Comparison of ENCODE assay signal across 9 cellular contexts in the genomic region with DNA sequence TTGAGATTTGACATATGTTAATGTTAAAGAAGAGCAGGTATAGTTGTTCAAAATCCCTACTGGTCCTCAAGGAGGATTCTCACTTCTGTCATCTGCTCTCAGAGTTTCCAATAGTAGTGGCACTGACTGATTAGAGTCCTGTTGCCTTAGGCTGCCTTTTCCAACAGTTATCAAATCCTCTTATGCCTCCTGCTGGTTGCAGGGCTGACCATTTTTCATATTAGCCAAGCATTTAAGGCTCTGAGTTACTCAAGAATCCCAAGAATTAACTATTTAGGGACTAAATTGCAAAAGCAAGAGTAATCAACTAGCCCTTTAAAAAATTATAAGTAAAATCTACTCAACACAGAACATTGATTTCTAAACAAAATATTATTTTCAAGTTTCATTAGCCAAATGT.
DNase-seq lines count a peak whose midpoint lies in the region; ATAC-seq and TF ChIP-seq lines count a peak whose summit lies in the region.
"Had no signal": no experiment of that assay in that cellular context is flagged by ENCODE, and none has a peak within 500 bp of the region (broad histone marks: within the 10 kb centered on the region; RNA-seq: fewer than 3 reads in every experiment).

No MANE protein-coding gene starts in this region.

- H3K4me1 Mint-ChIP-seq in GM23338 (peaks cover 39% of the 10 kb centered on the region), chondrocyte (ENCODE audit: low read depth) (no peaks in the 10 kb centered on the region), osteocyte (ENCODE audit: unreplicated experiment) (no peaks in the 10 kb centered on the region)
- H3K4me1 Mint-ChIP-seq: T-helper 17 cell had no signal

- no peak overlapping the region for H3K27ac ChIP-seq in GM23338 (ENCODE audit: low read depth)

- peaks cover 43% of the 10 kb centered on the region for H3K4me1 ChIP-seq in GM23338 (ENCODE audit: insufficient read depth)

- TF ChIP-seq CTCF in GM23338 (conservative IDR thresholded peaks at IDR 0.05; ENCODE audit: low read depth in 2 of 2) (peak in 1 of 2 experiments; percentile 74; a peak in 3 of 4 replicates), chondrocyte (IDR thresholded peaks at IDR 0.05) (peak; percentile 25), osteocyte (IDR thresholded peaks at IDR 0.05) (peak; percentile 14), GM20000 (IDR thresholded peaks at IDR 0.05; ENCODE audit: extremely low read depth, missing control alignments) (no peak)

- no peaks in the 10 kb centered on the region for H4K20me1 ChIP-seq in GM23338 (replicated peaks; ENCODE audit: insufficient read depth)

- no peak overlapping the region for H3K27ac Mint-ChIP-seq in GM23338
- no peak overlapping the region for H3K27ac Mint-ChIP-seq in chondrocyte (ENCODE audit: unreplicated experiment)
- no peak overlapping the region for H3K27ac Mint-ChIP-seq in osteocyte (ENCODE audit: unreplicated experiment)
- H3K27ac Mint-ChIP-seq: T-helper 17 cell had no signal

- no peak overlapping the region for H3K4me2 ChIP-seq in GM23338

- H3K36me3 Mint-ChIP-seq in GM23338 (ENCODE audit: low read depth), result no peaks in the 10 kb centered on the region
- no peaks in the 10 kb centered on the region for H3K36me3 Mint-ChIP-seq in chondrocyte (ENCODE audit: low read depth)
- H3K36me3 Mint-ChIP-seq in osteocyte (ENCODE audit: unreplicated experiment), result no peaks in the 10 kb centered on the region

- no peaks in the 10 kb centered on the region for H3K79me2 ChIP-seq in GM23338 (replicated peaks; ENCODE audit: insufficient read depth)

- H3K36me3 ChIP-seq in GM23338 (ENCODE audit: insufficient read depth), result no peaks in the 10 kb centered on the region

- H3K4me3 Mint-ChIP-seq in GM23338 (no peak overlapping the region), chondrocyte (ENCODE audit: unreplicated experiment) (no peak overlapping the region), osteocyte (ENCODE audit: unreplicated experiment) (no peak overlapping the region)
- H3K4me3 Mint-ChIP-seq: T-helper 17 cell had no signal

- no peak overlapping the region for H3K4me3 ChIP-seq in GM23338

- no peaks in the 10 kb centered on the region for H3F3A ChIP-seq in GM23338 (replicated peaks; ENCODE audit: low read depth)

- H3K27me3 Mint-ChIP-seq in GM23338 (ENCODE audit: insufficient read depth, low read depth, poor library complexity) (no peaks in the 10 kb centered on the region), chondrocyte (ENCODE audit: low read depth) (peaks cover 13% of the 10 kb centered on the region), osteocyte (ENCODE audit: unreplicated experiment) (no peaks in the 10 kb centered on the region)
- H3K27me3 Mint-ChIP-seq: T-helper 17 cell had no signal

- no peaks in the 10 kb centered on the region for H3K9me3 Mint-ChIP-seq in GM23338
- H3K9me3 Mint-ChIP-seq in chondrocyte (ENCODE audit: low read depth), result no peaks in the 10 kb centered on the region
- no peaks in the 10 kb centered on the region for H3K9me3 Mint-ChIP-seq in osteocyte (ENCODE audit: unreplicated experiment)

- H2AFZ ChIP-seq in GM23338, result no peak overlapping the region

- H3K9me2 ChIP-seq in GM23338 (ENCODE audit: insufficient read depth), result no peaks in the 10 kb centered on the region

- H3K27me3 ChIP-seq in GM23338 (ENCODE audit: insufficient read depth), result no peaks in the 10 kb centered on the region

- no peak for ATAC-seq in GM23338
- ATAC-seq: left colon, T-helper 17 cell had no signal

- DNase-seq in GM23338 (ENCODE audit: low spot score), result peak; percentile 59
- peak; percentile 1 for DNase-seq in NCI-H146 treated with DMSO at 0.1 percent for 48 hours (lab: John Stamatoyannopoulos, UW; ENCODE audit: unreplicated experiment)
- no peak for DNase-seq in chondrocyte (ENCODE audit: low spot score)
- no peak for DNase-seq in osteocyte (ENCODE audit: extremely low spot score, unreplicated experiment)
- no peak for DNase-seq in GM20000 (ENCODE audit: low spot score)
- no peak for DNase-seq in T1000 (lab: John Stamatoyannopoulos, UW)
- DNase-seq in stimulated activated naive CD4-positive, alpha-beta T cell (lab: John Stamatoyannopoulos, UW), result no peak
- DNase-seq: left colon, T-helper 17 cell had no signal

TF ChIP-seq in GM23338, 12 proteins besides CTCF, POLR2A, EP300 and RAD21 (continues in another document):
- TF ChIP-seq JUNB (IDR thresholded peaks at IDR 0.05; ENCODE audit: unreplicated experiment), result no peak
- TF ChIP-seq CREB1 (CRISPR knock-in tag; IDR thresholded peaks at IDR 0.05; ENCODE audit: low read depth), result no peak
- no peak for TF ChIP-seq EZH2 (IDR thresholded peaks at IDR 0.05; ENCODE audit: low read depth, unreplicated experiment)
- TF ChIP-seq EZH2phosphoT487 (IDR thresholded peaks at IDR 0.05; ENCODE audit: unreplicated experiment), result no peak
- TF ChIP-seq STAT1 (IDR thresholded peaks at IDR 0.05; ENCODE audit: unreplicated experiment), result no peak
- TF ChIP-seq, protein P1, sequence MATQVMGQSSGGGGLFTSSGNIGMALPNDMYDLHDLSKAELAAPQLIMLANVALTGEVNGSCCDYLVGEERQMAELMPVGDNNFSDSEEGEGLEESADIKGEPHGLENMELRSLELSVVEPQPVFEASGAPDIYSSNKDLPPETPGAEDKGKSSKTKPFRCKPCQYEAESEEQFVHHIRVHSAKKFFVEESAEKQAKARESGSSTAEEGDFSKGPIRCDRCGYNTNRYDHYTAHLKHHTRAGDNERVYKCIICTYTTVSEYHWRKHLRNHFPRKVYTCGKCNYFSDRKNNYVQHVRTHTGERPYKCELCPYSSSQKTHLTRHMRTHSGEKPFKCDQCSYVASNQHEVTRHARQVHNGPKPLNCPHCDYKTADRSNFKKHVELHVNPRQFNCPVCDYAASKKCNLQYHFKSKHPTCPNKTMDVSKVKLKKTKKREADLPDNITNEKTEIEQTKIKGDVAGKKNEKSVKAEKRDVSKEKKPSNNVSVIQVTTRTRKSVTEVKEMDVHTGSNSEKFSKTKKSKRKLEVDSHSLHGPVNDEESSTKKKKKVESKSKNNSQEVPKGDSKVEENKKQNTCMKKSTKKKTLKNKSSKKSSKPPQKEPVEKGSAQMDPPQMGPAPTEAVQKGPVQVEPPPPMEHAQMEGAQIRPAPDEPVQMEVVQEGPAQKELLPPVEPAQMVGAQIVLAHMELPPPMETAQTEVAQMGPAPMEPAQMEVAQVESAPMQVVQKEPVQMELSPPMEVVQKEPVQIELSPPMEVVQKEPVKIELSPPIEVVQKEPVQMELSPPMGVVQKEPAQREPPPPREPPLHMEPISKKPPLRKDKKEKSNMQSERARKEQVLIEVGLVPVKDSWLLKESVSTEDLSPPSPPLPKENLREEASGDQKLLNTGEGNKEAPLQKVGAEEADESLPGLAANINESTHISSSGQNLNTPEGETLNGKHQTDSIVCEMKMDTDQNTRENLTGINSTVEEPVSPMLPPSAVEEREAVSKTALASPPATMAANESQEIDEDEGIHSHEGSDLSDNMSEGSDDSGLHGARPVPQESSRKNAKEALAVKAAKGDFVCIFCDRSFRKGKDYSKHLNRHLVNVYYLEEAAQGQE (IDR thresholded peaks at IDR 0.05; ENCODE audit: unreplicated experiment), result no peak
- no peak for TF ChIP-seq ZNF114 (CRISPR knock-in tag; IDR thresholded peaks at IDR 0.05)
- no peak for TF ChIP-seq ZNF331 (CRISPR knock-in tag; IDR thresholded peaks at IDR 0.05; ENCODE audit: low read depth)
- TF ChIP-seq NANOG (IDR thresholded peaks at IDR 0.05; ENCODE audit: borderline replicate concordance), result no peak
- TF ChIP-seq ETS1 (IDR thresholded peaks at IDR 0.05), result no peak
- no peak for TF ChIP-seq POLR2AphosphoS5 (IDR thresholded peaks at IDR 0.05; ENCODE audit: low read depth)

Comparison
In these comparisons a context has a peak if more than half of its experiments do, and no peak if none do; other contexts are left out.
1. DNase-seq: peak in GM23338 (single experiment) and NCI-H146 treated with DMSO at 0.1 percent for 48 hours (single experiment); none in chondrocyte (single experiment), osteocyte (single experiment), GM20000 (single experiment), T1000 (single experiment) and stimulated activated naive CD4-positive, alpha-beta T cell (0 of 6).